8 cellular contexts compared by ENCODE assay signal in genomic region chr2:237998530-237998929, GRCh38. TPM values are rescaled to one million over a fixed set of nuclear protein-coding genes. Genes with fewer than 3 reads are reported as not detected.
A peak's percentile ranks its signal among the peaks of the same experiment; 100 is the strongest.
DNase-seq lines count a peak whose midpoint lies in the region; ATAC-seq, FAIRE-seq and TF ChIP-seq lines count a peak whose summit lies in the region.

No MANE protein-coding gene starts in this region.

- BruUV-seq in GM12878 (replicated peaks; lab: Mats Ljungman, UMichigan), result no TSS peak
- no TSS peak for BruUV-seq in OCI-LY7 (replicated peaks; lab: Mats Ljungman, UMichigan)

- ATAC-seq in GM19468 (IDR thresholded peaks at IDR 0.05; ENCODE audit: extremely low read depth, unreplicated experiment) (peak; percentile 61), HG03442 (IDR thresholded peaks at IDR 0.05; ENCODE audit: unreplicated experiment) (peak; percentile 90), GM12878 (peak; percentile 98)

- in situ Hi-C loops in GM12878 (cut with MboI), result no loop called here

- TF ChIP-seq CTCF in GM12878 (IDR thresholded peaks at IDR 0.05 in 2 of 3, conservative IDR thresholded peaks at IDR 0.05 in 1 of 3; ENCODE audit: control insufficient read depth in 2 of 3, extremely low read depth in 1 of 3, insufficient read depth in 1 of 3, low read depth in 3 of 3, low read length in 3 of 3) (no peak), OCI-LY7 (conservative IDR thresholded peaks at IDR 0.05; ENCODE audit: low read length) (no peak)

- TF ChIP-seq EP300 in GM12878 (IDR thresholded peaks at IDR 0.05; ENCODE audit: borderline replicate concordance in 1 of 2, control insufficient read depth in 1 of 2, low read depth in 2 of 2, low read length in 2 of 2), result peak; percentile 91 to 92

- no peaks in the 10 kb centered on the region for H3K27me3 ChIP-seq in CD4-positive, alpha-beta memory T cell (ENCODE audit: insufficient read depth, low read length)
- H3K27me3 ChIP-seq in GM12878 (replicated peaks in 1 of 2; ENCODE audit: control insufficient read depth in 2 of 2, insufficient read depth in 2 of 2, low read length in 1 of 2), result no peaks in the 10 kb centered on the region

- DNase-seq in CD4-positive, alpha-beta memory T cell, result peak; percentile 13 to 59 (median 39)
- DNase-seq in GM12878 (ENCODE audit: low read depth, low spot score), result peak; percentile 82
- no peak for DNase-seq in activated gamma-delta T cell (lab: John Stamatoyannopoulos, UW)
- no peak for DNase-seq in SHP77 (lab: John Stamatoyannopoulos, UW)
- no peak for DNase-seq in OCI-LY7 (ENCODE audit: low spot score)
- no peak for DNase-seq in DMS79 treated with DMSO at 0.1 percent for 48 hours (lab: John Stamatoyannopoulos, UW)

- no peak for TF ChIP-seq RAD21 in GM12878 (IDR thresholded peaks at IDR 0.05; ENCODE audit: insufficient read depth, low read depth, low read length)

- FAIRE-seq in GM12878 (lab: Jason Lieb, UNC), result no peak

- no peak for TF ChIP-seq POLR2A in GM12878 (IDR thresholded peaks at IDR 0.05; ENCODE audit: low read depth, low read length)

- H3K27ac ChIP-seq in CD4-positive, alpha-beta memory T cell (ENCODE audit: low read depth, low read length), result peak overlapping the region; percentile 26
- H3K27ac ChIP-seq in GM12878 (ENCODE audit: control insufficient read depth, insufficient read depth), result 0 out of 2 replicates have a peak overlapping the region, but pooled peaks have one; percentile 1
- no peak overlapping the region for H3K27ac ChIP-seq in OCI-LY7 (ENCODE audit: low read depth, low read length, poor library complexity, severe bottlenecking)

- H3K79me2 ChIP-seq in GM12878 (ENCODE audit: control insufficient read depth, insufficient read depth, low read length) (no peaks in the 10 kb centered on the region), OCI-LY7 (ENCODE audit: insufficient read depth, low read depth, low read length) (no peaks in the 10 kb centered on the region)

- H2AFZ ChIP-seq in GM12878 (ENCODE audit: control insufficient read depth, low read depth, low read length), result peak overlapping the region; percentile 16
- H2AFZ ChIP-seq in OCI-LY7 (ENCODE audit: low read length), result no peak overlapping the region

- CTCF ChIA-PET in CD4-positive, alpha-beta memory T cell (lab: Charles Lee; ENCODE audit: partially characterized antibody), result no interaction called here
- CTCF ChIA-PET in GM12878 (lab: Yijun Ruan, JAX) (interaction anchor here (1.0 to 3.7 kb wide), 5 partner anchors 18 to 110 kb away, joined by 3 to 15 read pairs (median 5); no protein-coding TSS in a partner anchor), OCI-LY7 (lab: Charles Lee; ENCODE audit: unreplicated experiment) (no interaction called here)

- POLR2A ChIA-PET in CD4-positive, alpha-beta memory T cell (lab: Charles Lee; ENCODE audit: partially characterized antibody), result no interaction called here
- POLR2A ChIA-PET in GM12878 (lab: Charles Lee), result interaction anchor here (1.0 to 2.2 kb wide), 2 partner anchors 29 to 66 kb away, joined by 4 to 6 read pairs; no protein-coding TSS in a partner anchor
- POLR2A ChIA-PET in OCI-LY7 (lab: Charles Lee), result interaction anchor here (0.6 to 0.9 kb wide), 2 partner anchors 29 kb away, joined by 3 to 5 read pairs; no protein-coding TSS in a partner anchor

- H3K9ac ChIP-seq in GM12878 (ENCODE audit: control insufficient read depth, insufficient read depth, low read length), result no peak overlapping the region

- WGBS in GM12878 (ENCODE audit: insufficient coverage, insufficient replicate concordance, low lambda C conversion rate, missing lambda C conversion rate), result 11% methylated on average over 3 of the region's 4 CpGs

- no peaks in the 10 kb centered on the region for H3K9me2 ChIP-seq in OCI-LY7 (ENCODE audit: insufficient read depth, low read length)

- H3K36me3 ChIP-seq in CD4-positive, alpha-beta memory T cell (ENCODE audit: insufficient read depth, low read length), result peaks cover 3% of the 10 kb centered on the region
- no peaks in the 10 kb centered on the region for H3K36me3 ChIP-seq in GM12878 (ENCODE audit: control insufficient read depth in 2 of 2, insufficient read depth in 2 of 2, low read length in 1 of 2)
- no peaks in the 10 kb centered on the region for H3K36me3 ChIP-seq in OCI-LY7 (ENCODE audit: insufficient read depth, low read length)

- H3K4me3 Mint-ChIP-seq in CD4-positive, alpha-beta memory T cell, result peak overlapping the region; percentile 31 to 84 (median 64)

- H3K27me3 Mint-ChIP-seq in CD4-positive, alpha-beta memory T cell, result no peaks in the 10 kb centered on the region

- H3K4me2 ChIP-seq in GM12878 (ENCODE audit: control insufficient read depth, insufficient read depth) (peak overlapping the region; percentile 23), OCI-LY7 (ENCODE audit: low read length) (no peak overlapping the region)

- H3K4me1 ChIP-seq in CD4-positive, alpha-beta memory T cell (ENCODE audit: insufficient read depth, low read length), result peaks cover 22% of the 10 kb centered on the region
- no peaks in the 10 kb centered on the region for H3K4me1 ChIP-seq in GM12878 (ENCODE audit: control insufficient read depth, insufficient read depth, low read length)
- H3K4me1 ChIP-seq in OCI-LY7 (ENCODE audit: insufficient read depth, low read length, poor library complexity, severe bottlenecking), result no peaks in the 10 kb centered on the region

- intact Hi-C loops in CD4-positive, alpha-beta memory T cell (cut with micrococcal nuclease), result loop anchor here (2.0 kb wide), 1 partner anchor 30 kb away; no protein-coding TSS in a partner anchor
- intact Hi-C loops in GM12878 (cut with micrococcal nuclease; ENCODE audit: unreplicated experiment), result no loop called here
- intact Hi-C loops in OCI-LY7 (cut with micrococcal nuclease; ENCODE audit: unreplicated experiment), result no loop called here

- RAD21 ChIA-PET in GM12878 (lab: Charles Lee; ENCODE audit: unreplicated experiment), result interaction anchor here (0.8 to 3.8 kb wide), 13 partner anchors 8 to 246 kb away, joined by 3 to 28 read pairs (median 4); partner anchors contain the start of gene SCLY

- H3K27ac Mint-ChIP-seq in CD4-positive, alpha-beta memory T cell, result peak overlapping the region; percentile 81 to 94 (median 88)

- H3K36me3 Mint-ChIP-seq in CD4-positive, alpha-beta memory T cell, result peaks cover 40 to 43% of the 10 kb centered on the region in 2 donors

- H3K9me3 Mint-ChIP-seq in CD4-positive, alpha-beta memory T cell, result peaks cover 0 to 4% (median 0%) of the 10 kb centered on the region in 8 donors

- no peaks in the 10 kb centered on the region for H3K9me3 ChIP-seq in CD4-positive, alpha-beta memory T cell (ENCODE audit: control insufficient read depth in 1 of 2, low read length in 2 of 2)
- H3K9me3 ChIP-seq in GM12878 (replicated peaks; ENCODE audit: control insufficient read depth, insufficient read depth, low read length) (0 out of 3 replicates have a peak, but pooled peaks cover 1% of the 10 kb centered on the region), OCI-LY7 (ENCODE audit: low read length) (no peaks in the 10 kb centered on the region)

- H4K20me1 ChIP-seq in GM12878 (ENCODE audit: control insufficient read depth, insufficient read depth) (no peaks in the 10 kb centered on the region), OCI-LY7 (ENCODE audit: insufficient read depth, low read length) (no peaks in the 10 kb centered on the region)

- peaks cover 21 to 48% (median 38%) of the 10 kb centered on the region in 4 donors for H3K4me1 Mint-ChIP-seq in CD4-positive, alpha-beta memory T cell

- H3K4me3 ChIP-seq in CD4-positive, alpha-beta memory T cell (ENCODE audit: low read length in 2 of 2), result peak overlapping the region in 1 of 2 donors; percentile 11
- H3K4me3 ChIP-seq in GM12878, result peak overlapping the region; percentile 41; the same call in 1 of the 2 replicates
- no peak overlapping the region for H3K4me3 ChIP-seq in OCI-LY7 (ENCODE audit: low read depth, low read length, poor library complexity, severe bottlenecking)

- SMC1A ChIA-PET in GM12878 (lab: Charles Lee; ENCODE audit: uncharacterized antibody, unreplicated experiment), result interaction anchor here (0.7 to 4.0 kb wide), 14 partner anchors 9 to 110 kb away, joined by 3 to 28 read pairs (median 4); partner anchors contain the start of gene SCLY

TF ChIP-seq in GM12878, 131 proteins besides CTCF, POLR2A, EP300 and RAD21 (continues in another document):
- TF ChIP-seq TCF12 (IDR thresholded peaks at IDR 0.05; ENCODE audit: low read depth, low read length), result no peak
- no peak for TF ChIP-seq RB1 (IDR thresholded peaks at IDR 0.05; ENCODE audit: borderline replicate concordance)
- TF ChIP-seq HSF1 (IDR thresholded peaks at IDR 0.05; ENCODE audit: low read depth, low read length), result no peak
- no peak for TF ChIP-seq SMAD1 (IDR thresholded peaks at IDR 0.05; ENCODE audit: low read depth, partially characterized antibody)

RNA-seq across cellular contexts. Expression of gene UBE2F, which starts 31.7 kb away (rescaled TPM):
- 10 to 100 TPM; 35.7 to 39.3 TPM for total RNA-seq in CD4-positive, alpha-beta memory T cell
- 100 to 1,000 TPM in 1 of 2 donors, 10 to 100 TPM in 1; 82.4 to 116 TPM for polyA plus RNA-seq in CD4-positive, alpha-beta memory T cell
- 24.5 and 32.9 TPM in 2 replicates for total RNA-seq in GM12878 (2013; cell fraction: nucleolus; rRNA removed)
- total RNA-seq in GM12878 (2014; rRNA removed) (18.2 and 26.3 TPM in 2 replicates), GM12878 (2014; rRNA removed; fragmentation: Illumina TruSeq; extraction: Trizol) (28.0 and 30.3 TPM in 2 replicates), GM12878 (2021) (26.1 and 27.7 TPM in 2 replicates), OCI-LY7 (2022) (21.0 and 27.1 TPM in 2 replicates)
- polyA plus RNA-seq in GM12878 (2011; ENCODE audit: low read depth), result 12.6 TPM
- polyA plus RNA-seq in GM12878 (2011; rRNA removed) (56.6 and 59.8 TPM in 2 replicates), GM12878 (2014; fragmentation: Illumina TruSeq; extraction: Trizol) (47.6 and 53.7 TPM in 2 replicates), GM12878 (2014; fragmentation: Nextera tagmentation; extraction: Ambion mirVana) (10 to 100 TPM; 12.3 to 21.9 TPM), GM12878 (2014; rRNA removed) (34.9 and 39.9 TPM in 2 replicates), GM12878 (2016; fragmentation: Nextera tagmentation; extraction: Ambion mirVana) (10 to 100 TPM; 58.1 to 64.4 TPM)
- polyA plus RNA-seq in GM12878 (2011; cell fraction: cytosol; rRNA removed), result 33.5 and 49.0 TPM in 2 replicates
- 16.7 and 18.0 TPM in 2 replicates for polyA plus RNA-seq in GM12878 (2011; cell fraction: nucleus; rRNA removed)
- polyA plus RNA-seq in GM12878 (2012), result 13.1 and 16.0 TPM in 2 replicates
- polyA minus RNA-seq in GM12878 (2011; rRNA and poly(A)+ RNA removed), result 15.0 and 19.3 TPM in 2 replicates
- 6.4 and 13.5 TPM in 2 replicates for polyA minus RNA-seq in GM12878 (2011; cell fraction: cytosol; rRNA and poly(A)+ RNA removed)
- 12.8 and 21.8 TPM in 2 replicates for polyA minus RNA-seq in GM12878 (2011; cell fraction: nucleus; rRNA and poly(A)+ RNA removed)
- total RNA-seq in OCI-LY7 (2014; rRNA removed; shearing (Covaris generic)), result 18.1 and 19.9 TPM in 2 replicates

Comparison
In these comparisons a context has a peak if more than half of its experiments do, and no peak if none do; other contexts are left out.
1. DNase-seq: peak in CD4-positive, alpha-beta memory T cell (5 of 5) and GM12878 (single experiment); none in activated gamma-delta T cell (single experiment), SHP77 (0 of 2), OCI-LY7 (single experiment) and DMS79 treated with DMSO at 0.1 percent for 48 hours (single experiment).
2. Peak in every context shown above with its lines, with median percentiles within 50 percentile points of each other: ATAC-seq.